Comparison of ENCODE assay signal across 8 cellular contexts in the genomic region with DNA sequence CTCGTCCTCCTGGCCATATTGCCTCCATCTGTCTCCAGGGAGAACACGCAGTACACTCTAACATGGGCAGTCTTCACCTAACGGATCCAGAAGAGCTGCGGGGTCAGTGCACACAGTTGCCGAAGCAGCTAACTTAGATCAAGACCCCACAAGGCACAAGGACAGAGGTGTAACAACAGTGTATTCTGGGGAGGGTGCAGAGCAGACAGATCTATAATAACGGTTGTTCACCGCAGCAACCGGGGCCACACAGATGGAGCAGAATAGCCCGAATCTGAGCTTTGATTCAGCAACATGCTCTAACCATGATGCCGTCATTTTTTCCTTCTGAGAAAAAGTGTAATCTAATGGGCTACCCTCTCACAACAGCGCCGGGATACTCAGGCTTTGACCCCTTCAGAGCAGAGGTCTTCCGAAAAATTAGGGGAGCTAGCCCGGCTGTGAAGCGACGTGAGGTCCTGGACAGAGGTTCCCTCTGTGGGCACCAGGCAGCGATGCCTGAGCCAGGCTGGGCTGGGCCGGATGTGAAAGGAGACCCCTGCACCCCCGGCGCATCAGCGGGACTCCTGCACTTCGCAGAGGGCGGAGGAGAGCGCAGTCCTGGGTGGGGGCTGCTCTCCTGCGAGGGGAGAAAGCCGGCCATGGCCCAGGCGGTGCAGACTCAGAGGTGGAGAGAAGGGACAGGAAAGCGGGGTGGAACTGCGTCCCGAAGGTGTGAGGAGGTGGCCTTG. TPM values are rescaled to one million over a fixed set of nuclear protein-coding genes. Genes with fewer than 3 reads are reported as not detected.
DNase-seq lines count a peak whose midpoint lies in the region; ATAC-seq and TF ChIP-seq lines count a peak whose summit lies in the region.

No MANE protein-coding gene starts in this region.

- H3K27ac Mint-ChIP-seq in T-helper 17 cell, result peak overlapping the region; percentile 83

- no peaks in the 10 kb centered on the region for H3K27me3 Mint-ChIP-seq in T-helper 17 cell

- H3K4me3 Mint-ChIP-seq in T-helper 17 cell, result peak overlapping the region; percentile 98

- H3K36me3 Mint-ChIP-seq in T-helper 17 cell (ENCODE audit: low read depth), result no peaks in the 10 kb centered on the region

- DNase-seq in T-helper 17 cell (peak in 2 of 3 donors; percentile 9 to 29), cardiac fibroblast (ENCODE audit: low read depth in 2 of 2) (peak; percentile 9 to 20), kidney tubule cell (ENCODE audit: low spot score) (peak; percentile 28), mesenteric fat pad (ENCODE audit: low spot score) (no peak)
- peak; percentile 42 to 44 for DNase-seq in stimulated activated CD4-positive, alpha-beta T cell treated with anti-CD3 and anti-CD28 coated beads, Interleukin-2, amount 100 ng/mL, for 24 hours

- TF ChIP-seq CTCF in cardiac fibroblast (IDR thresholded peaks at IDR 0.05; ENCODE audit: low read depth, low read length), result no peak

- peaks cover 25% of the 10 kb centered on the region for H3K4me1 Mint-ChIP-seq in T-helper 17 cell

- peak; percentile 5 for ATAC-seq in GM18867 (IDR thresholded peaks at IDR 0.05; ENCODE audit: unreplicated experiment)
- ATAC-seq in HG03095 (IDR thresholded peaks at IDR 0.05; ENCODE audit: unreplicated experiment), result peak; percentile 12
- no peak for ATAC-seq in T-helper 17 cell
- no peak for ATAC-seq in HG03469 (IDR thresholded peaks at IDR 0.05; ENCODE audit: unreplicated experiment)

- peak overlapping the region; percentile 61 to 70 for H3K4me3 ChIP-seq in cardiac fibroblast (replicated peaks in 1 of 2; ENCODE audit: low read depth in 2 of 2, low read length in 2 of 2)

- no peaks in the 10 kb centered on the region for H3K9me3 ChIP-seq in T-helper 17 cell (ENCODE audit: control insufficient read depth, low read length, poor library complexity, severe bottlenecking)

RNA-seq across cellular contexts. Expression of a gene that starts 57.5 kb away (rescaled TPM):
- total RNA-seq in T-helper 17 cell (10 to 100 TPM; 12.6 to 14.6 TPM), mesenteric fat pad (10.9 TPM)

Comparison
In these comparisons a context has a peak if more than half of its experiments do, and no peak if none do; other contexts are left out.
1. ATAC-seq: peak in GM18867 (single experiment) and HG03095 (single experiment); none in T-helper 17 cell (single experiment) and HG03469 (single experiment).